ENCODE assay signal across 15 cellular contexts in genomic region chr6:108596947-108597346, GRCh38. TPM values are rescaled to one million over a fixed set of nuclear protein-coding genes. Genes with fewer than 3 reads are reported as not detected.
DNase-seq lines count a peak whose midpoint lies in the region; ATAC-seq and TF ChIP-seq lines count a peak whose summit lies in the region.
"Had no signal": no experiment of that assay in that cellular context is flagged by ENCODE, and none has a peak within 500 bp of the region (broad histone marks: within the 10 kb centered on the region; RNA-seq: fewer than 3 reads in every experiment).

No MANE protein-coding gene starts in this region.

- H3K36me3 ChIP-seq in KMS-11 (ENCODE audit: insufficient read depth) (no peaks in the 10 kb centered on the region), right atrium auricular region (no peaks in the 10 kb centered on the region)

- H3K4me3 Mint-ChIP-seq in stimulated activated memory B cell treated with anti-CD40 and anti-IgM and Interleukin-4, amounts not matched to agents 10 μg/mL and 1 μg/mL and 100 μg/mL, for 72 hours, result no peak overlapping the region
- H3K4me3 Mint-ChIP-seq: activated CD4-positive, alpha-beta T cell treated with anti-CD3 and anti-CD28 coated beads, Interleukin-2, amount 10 ng/mL, durations not matched to agents 7 days and 5 days; CD4-positive, CD25-positive, alpha-beta regulatory T cell; H9; T-helper 1 cell treated with Interleukin-12 subunit alpha and Interleukin-12 subunit beta and Interleukin-4 antibody, amounts not matched to agents 30 μg/mL and 1 μg/mL, for 36 hours had no signal

- peaks cover 71% of the 10 kb centered on the region for H3K4me1 Mint-ChIP-seq in stimulated activated memory B cell treated with anti-CD40 and anti-IgM and Interleukin-4, amounts not matched to agents 10 μg/mL and 1 μg/mL and 100 μg/mL, for 72 hours

- peaks cover 97% of the 10 kb centered on the region for H3K79me2 ChIP-seq in KMS-11 (ENCODE audit: insufficient read depth, low read depth)

- H4K20me1 ChIP-seq in KMS-11 (ENCODE audit: insufficient read depth), result no peaks in the 10 kb centered on the region

- H3K4me1 ChIP-seq in KMS-11 (ENCODE audit: low read depth, poor library complexity, severe bottlenecking) (peaks cover 98% of the 10 kb centered on the region), right atrium auricular region (peaks cover 0 to 78% of the 10 kb centered on the region in 2 donors)

- peak overlapping the region; percentile 99 for H3K27ac ChIP-seq in KMS-11
- peak overlapping the region; percentile 47 to 57 for H3K27ac ChIP-seq in right atrium auricular region

- no peak for ATAC-seq in stimulated activated memory B cell treated with anti-CD40 and anti-IgM and Interleukin-4, amounts not matched to agents 10 μg/mL and 1 μg/mL and 100 μg/mL, for 72 hours
- no peak for ATAC-seq in omental fat pad (ENCODE audit: low FRiP score)
- ATAC-seq in GM19035 (IDR thresholded peaks at IDR 0.05; ENCODE audit: unreplicated experiment), result no peak

- no peak overlapping the region for H3K4me3 ChIP-seq in KMS-11 (IDR thresholded peaks at IDR 0.05; ENCODE audit: insufficient read depth, low read depth, low read length)
- no peak overlapping the region for H3K4me3 ChIP-seq in right atrium auricular region

- H3K9me3 ChIP-seq in right atrium auricular region, result no peaks in the 10 kb centered on the region

- H3K36me3 Mint-ChIP-seq in stimulated activated memory B cell treated with anti-CD40 and anti-IgM and Interleukin-4, amounts not matched to agents 10 μg/mL and 1 μg/mL and 100 μg/mL, for 72 hours, result no peaks in the 10 kb centered on the region

- TF ChIP-seq CTCF in KMS-11 (conservative IDR thresholded peaks at IDR 0.05; ENCODE audit: low read depth, low read length) (no peak), right atrium auricular region (IDR thresholded peaks at IDR 0.05) (no peak), omental fat pad (IDR thresholded peaks at IDR 0.05) (no peak)

- H3K9ac ChIP-seq in KMS-11, result peak overlapping the region; percentile 87

- peak overlapping the region; percentile 91 for H3K4me2 ChIP-seq in KMS-11

- H3K27me3 Mint-ChIP-seq in stimulated activated memory B cell treated with anti-CD40 and anti-IgM and Interleukin-4, amounts not matched to agents 10 μg/mL and 1 μg/mL and 100 μg/mL, for 72 hours, result no peaks in the 10 kb centered on the region
- H3K27me3 Mint-ChIP-seq: activated CD4-positive, alpha-beta T cell treated with anti-CD3 and anti-CD28 coated beads, Interleukin-2, amount 10 ng/mL, durations not matched to agents 7 days and 5 days; CD4-positive, CD25-positive, alpha-beta regulatory T cell had no signal

- peak overlapping the region; percentile 80 for H3K27ac Mint-ChIP-seq in stimulated activated memory B cell treated with anti-CD40 and anti-IgM and Interleukin-4, amounts not matched to agents 10 μg/mL and 1 μg/mL and 100 μg/mL, for 72 hours
- H3K27ac Mint-ChIP-seq: activated CD4-positive, alpha-beta T cell treated with anti-CD3 and anti-CD28 coated beads, Interleukin-2, amount 10 ng/mL, durations not matched to agents 7 days and 5 days; H9; T-helper 1 cell treated with Interleukin-12 subunit alpha and Interleukin-12 subunit beta and Interleukin-4 antibody, amounts not matched to agents 30 μg/mL and 1 μg/mL, for 36 hours had no signal

- no peaks in the 10 kb centered on the region for H3K9me3 Mint-ChIP-seq in stimulated activated memory B cell treated with anti-CD40 and anti-IgM and Interleukin-4, amounts not matched to agents 10 μg/mL and 1 μg/mL and 100 μg/mL, for 72 hours
- H3K9me3 Mint-ChIP-seq: activated CD4-positive, alpha-beta T cell treated with anti-CD3 and anti-CD28 coated beads, Interleukin-2, amount 10 ng/mL, durations not matched to agents 7 days and 5 days; H9; T-helper 1 cell treated with Interleukin-12 subunit alpha and Interleukin-12 subunit beta and Interleukin-4 antibody, amounts not matched to agents 30 μg/mL and 1 μg/mL, for 36 hours had no signal

- H2AFZ ChIP-seq in KMS-11 (ENCODE audit: low read depth), result no peak overlapping the region

- peak; percentile 49 for DNase-seq in SKM-1 (lab: John Stamatoyannopoulos, UW; ENCODE audit: unreplicated experiment)
- no peak for DNase-seq in right atrium auricular region (ENCODE audit: low spot score)
- no peak for DNase-seq in omental fat pad (ENCODE audit: low spot score)
- no peak for DNase-seq in cerebellum (ENCODE audit: low spot score)
- DNase-seq in EL, result no peak
- DNase-seq: activated CD4-positive, alpha-beta T cell treated with anti-CD3 and anti-CD28 coated beads, Interleukin-2, amount 10 ng/mL, durations not matched to agents 7 days and 5 days; CD4-positive, CD25-positive, alpha-beta regulatory T cell; H9; NCI-H2171 treated with DMSO at 0.1 percent for 48 hours; stimulated activated CD4-positive, alpha-beta T cell treated with anti-CD3 and anti-CD28 coated beads, Interleukin-4, amount 100 ng/mL, for 1 hour; stimulated activated naive CD4-positive, alpha-beta T cell treated with Interleukin-2 at 50 U/mL for 16 hours had no signal

- H3K27me3 ChIP-seq in KMS-11 (ENCODE audit: insufficient read depth, low read depth), result no peaks in the 10 kb centered on the region
- no peaks in the 10 kb centered on the region for H3K27me3 ChIP-seq in right atrium auricular region

RNA-seq across cellular contexts. Expression of gene FOXO3, which starts 36.2 kb away (rescaled TPM):
- total RNA-seq in right atrium auricular region, result 10 to 100 TPM; 54.5 to 60.9 TPM
- total RNA-seq in omental fat pad, result 100 to 1,000 TPM in 3 of 4 donors, 10 to 100 TPM in 1; 92.9 to 129 (median 113) TPM
- 51.9 TPM for total RNA-seq in cerebellum
